8 cellular contexts compared by ENCODE assay signal in the genomic region with DNA sequence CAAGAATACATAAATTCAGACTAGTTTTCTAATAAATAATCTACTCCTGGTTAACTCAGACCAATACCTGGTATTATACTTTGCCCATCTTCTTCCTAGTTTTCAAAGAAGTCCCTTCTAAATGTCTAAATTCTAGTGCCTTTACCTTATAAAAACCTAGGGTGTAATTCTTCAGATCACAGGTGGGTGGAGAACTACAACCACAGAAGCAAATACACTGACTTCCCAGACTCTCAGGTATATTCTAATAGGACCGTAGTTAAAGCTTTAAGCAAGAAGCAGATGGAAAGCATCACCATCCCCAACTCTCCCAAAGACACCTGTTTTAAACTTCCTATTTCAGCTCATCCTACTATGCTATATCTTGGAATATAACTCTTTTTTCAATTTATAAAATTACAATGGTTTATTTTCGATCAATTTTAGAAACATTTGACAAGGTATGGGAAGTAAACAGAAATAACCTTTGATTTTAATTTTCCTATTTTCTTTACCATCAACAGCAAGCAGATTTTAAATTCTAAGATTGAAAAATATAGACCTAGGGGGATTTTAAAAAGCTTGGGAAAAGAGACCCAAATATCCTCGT. TPM values are rescaled to one million over a fixed set of nuclear protein-coding genes. Genes with fewer than 3 reads are reported as not detected.
DNase-seq lines count a peak whose midpoint lies in the region; ATAC-seq and TF ChIP-seq lines count a peak whose summit lies in the region.

No MANE protein-coding gene starts in this region.

- TF ChIP-seq EP300 in esophagus muscularis mucosa (IDR thresholded peaks at IDR 0.05), result no peak

- ATAC-seq in GM21786 (IDR thresholded peaks at IDR 0.05; ENCODE audit: unreplicated experiment) (peak; percentile 49), upper lobe of right lung (peak; percentile 75), gastrocnemius medialis (no peak)

- 84% methylated on average over 3 of the region's 3 CpGs for WGBS in esophagus muscularis mucosa

- no peak for TF ChIP-seq POLR2A in esophagus muscularis mucosa (IDR thresholded peaks at IDR 0.05; ENCODE audit: low read depth)
- no peak for TF ChIP-seq POLR2A in gastrocnemius medialis (IDR thresholded peaks at IDR 0.05)

- intact Hi-C loops in esophagus muscularis mucosa (cut with DNase I) (no loop called here), upper lobe of right lung (cut with DNase I) (no loop called here), gastrocnemius medialis (cut with DNase I; ENCODE audit: low total_unique reads) (no loop called here)

- H3K4me1 ChIP-seq in esophagus muscularis mucosa, result peaks cover 22 to 80% (median 68%) of the 10 kb centered on the region in 4 donors
- peaks cover 21% of the 10 kb centered on the region for H3K4me1 ChIP-seq in upper lobe of right lung
- peaks cover 0 to 14% of the 10 kb centered on the region in 2 donors for H3K4me1 ChIP-seq in gastrocnemius medialis

- DNase-seq in G401 (ENCODE audit: low spot score), result peak; percentile 66
- peak; percentile 82 for DNase-seq in NCI-H69 (lab: John Stamatoyannopoulos, UW)
- DNase-seq in esophagus muscularis mucosa (ENCODE audit: extremely low spot score), result no peak
- DNase-seq in upper lobe of right lung, result no peak
- no peak for DNase-seq in gastrocnemius medialis
- DNase-seq in hepatic stellate cell (ENCODE audit: low spot score), result no peak
- DNase-seq in epidermal melanocyte (ENCODE audit: insufficient read length, low spot score), result no peak

- H3K4me3 ChIP-seq in esophagus muscularis mucosa (no peak overlapping the region), upper lobe of right lung (no peak overlapping the region), gastrocnemius medialis (no peak overlapping the region)

- in situ Hi-C loops in G401 (cut with HindIII; ENCODE audit: low sequenced_read_pairs) (no loop called here), gastrocnemius medialis (cut with MboI; ENCODE audit: low sequenced_read_pairs in 4 of 4) (no loop called here)

- no peaks in the 10 kb centered on the region for H3K9me3 ChIP-seq in esophagus muscularis mucosa
- H3K9me3 ChIP-seq in upper lobe of right lung, result no peaks in the 10 kb centered on the region
- H3K9me3 ChIP-seq in gastrocnemius medialis, result no peaks in the 10 kb centered on the region

- peaks cover 0 to 9% (median 0%) of the 10 kb centered on the region in 4 donors for H3K36me3 ChIP-seq in esophagus muscularis mucosa
- H3K36me3 ChIP-seq in upper lobe of right lung, result no peaks in the 10 kb centered on the region
- H3K36me3 ChIP-seq in gastrocnemius medialis, result no peaks in the 10 kb centered on the region

- no peaks in the 10 kb centered on the region for H3K27me3 ChIP-seq in esophagus muscularis mucosa
- H3K27me3 ChIP-seq in upper lobe of right lung, result no peaks in the 10 kb centered on the region
- H3K27me3 ChIP-seq in gastrocnemius medialis, result no peaks in the 10 kb centered on the region

- TF ChIP-seq CTCF in esophagus muscularis mucosa (IDR thresholded peaks at IDR 0.05) (peak; percentile 34 to 58 (median 42)), upper lobe of right lung (IDR thresholded peaks at IDR 0.05) (peak; percentile 52), gastrocnemius medialis (IDR thresholded peaks at IDR 0.05 in 4 of 5, conservative IDR thresholded peaks at IDR 0.05 in 1 of 5) (peak in 1 of 5 experiments; percentile 11)

- peak overlapping the region in 1 of 4 donors; percentile 54 for H3K27ac ChIP-seq in esophagus muscularis mucosa (replicated peaks in 1 of 4)
- H3K27ac ChIP-seq in upper lobe of right lung, result no peak overlapping the region
- H3K27ac ChIP-seq in gastrocnemius medialis, result no peak overlapping the region

RNA-seq across cellular contexts. Expression of gene MAN1A1, which starts 15.8 kb away (rescaled TPM):
- total RNA-seq in G401 (2014; rRNA removed; shearing (Covaris generic)), result not detected in 2 replicates
- total RNA-seq in esophagus muscularis mucosa, result 100 to 1,000 TPM in 2 of 4 donors, 10 to 100 TPM in 2; 79.4 to 125 (median 101) TPM
- total RNA-seq in upper lobe of right lung, result 74.0 TPM
- 10 to 100 TPM; 19.0 to 34.8 (median 21.1) TPM for total RNA-seq in gastrocnemius medialis

Comparison
In these comparisons a context has a peak if more than half of its experiments do, and no peak if none do; other contexts are left out.
1. DNase-seq: peak in G401 (single experiment) and NCI-H69 (single experiment); none in esophagus muscularis mucosa (single experiment), upper lobe of right lung (single experiment), gastrocnemius medialis (0 of 2), hepatic stellate cell (single experiment) and epidermal melanocyte (single experiment).
2. ATAC-seq: peak in GM21786 (single experiment) and upper lobe of right lung (single experiment); none in gastrocnemius medialis (0 of 2).
3. RNA of gene MAN1A1, which starts 15.8 kb away (total RNA-seq): 79.4 to 125 TPM in esophagus muscularis mucosa, 74.0 TPM in upper lobe of right lung (single experiment) and 19.0 to 34.8 TPM in gastrocnemius medialis; not detected in G401; every median in the first group is over 10 times any median in the second.